1 cellular context compared by ENCODE assay signal in genomic region chr16:78230832-78231231, GRCh38.
TF ChIP-seq lines count a peak whose summit lies in the region.

No MANE protein-coding gene starts in this region.

TF ChIP-seq in HepG2, 621 proteins besides CTCF, POLR2A, EP300 and RAD21 (continued from another document):
- TF ChIP-seq ZBTB3 (CRISPR knock-in tag; IDR thresholded peaks at IDR 0.05; ENCODE audit: borderline replicate concordance, low read depth) (no peak), ZNF761 (CRISPR knock-in tag; conservative IDR thresholded peaks at IDR 0.05) (no peak), ZBTB4 (CRISPR knock-in tag; IDR thresholded peaks at IDR 0.05; ENCODE audit: borderline replicate concordance) (no peak), ZFP36L1 (CRISPR knock-in tag; IDR thresholded peaks at IDR 0.05) (no peak), SP4 (CRISPR knock-in tag; IDR thresholded peaks at IDR 0.05) (no peak), MAF1 (CRISPR knock-in tag; IDR thresholded peaks at IDR 0.05; ENCODE audit: borderline replicate concordance) (no peak), HDAC2 (CRISPR knock-in tag; IDR thresholded peaks at IDR 0.05) (no peak), ETV5 (CRISPR knock-in tag; IDR thresholded peaks at IDR 0.05; ENCODE audit: borderline replicate concordance) (no peak), NCOR1 (IDR thresholded peaks at IDR 0.05; ENCODE audit: borderline replicate concordance, low read length) (no peak), ZBTB49 (CRISPR knock-in tag; IDR thresholded peaks at IDR 0.05; ENCODE audit: borderline replicate concordance) (no peak), GATAD1 (CRISPR knock-in tag; IDR thresholded peaks at IDR 0.05) (no peak), FOXM1 (CRISPR knock-in tag; IDR thresholded peaks at IDR 0.05) (no peak)
- TF ChIP-seq, protein P1, sequence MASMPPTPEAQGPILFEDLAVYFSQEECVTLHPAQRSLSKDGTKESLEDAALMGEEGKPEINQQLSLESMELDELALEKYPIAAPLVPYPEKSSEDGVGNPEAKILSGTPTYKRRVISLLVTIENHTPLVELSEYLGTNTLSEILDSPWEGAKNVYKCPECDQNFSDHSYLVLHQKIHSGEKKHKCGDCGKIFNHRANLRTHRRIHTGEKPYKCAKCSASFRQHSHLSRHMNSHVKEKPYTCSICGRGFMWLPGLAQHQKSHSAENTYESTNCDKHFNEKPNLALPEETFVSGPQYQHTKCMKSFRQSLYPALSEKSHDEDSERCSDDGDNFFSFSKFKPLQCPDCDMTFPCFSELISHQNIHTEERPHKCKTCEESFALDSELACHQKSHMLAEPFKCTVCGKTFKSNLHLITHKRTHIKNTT (CRISPR knock-in tag; IDR thresholded peaks at IDR 0.05) = no peak
- TF ChIP-seq, protein P2, sequence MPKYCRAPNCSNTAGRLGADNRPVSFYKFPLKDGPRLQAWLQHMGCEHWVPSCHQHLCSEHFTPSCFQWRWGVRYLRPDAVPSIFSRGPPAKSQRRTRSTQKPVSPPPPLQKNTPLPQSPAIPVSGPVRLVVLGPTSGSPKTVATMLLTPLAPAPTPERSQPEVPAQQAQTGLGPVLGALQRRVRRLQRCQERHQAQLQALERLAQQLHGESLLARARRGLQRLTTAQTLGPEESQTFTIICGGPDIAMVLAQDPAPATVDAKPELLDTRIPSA (CRISPR knock-in tag; IDR thresholded peaks at IDR 0.05; ENCODE audit: borderline replicate concordance) = no peak
